Comparison of ENCODE assay signal across 14 cellular contexts in the genomic region with DNA sequence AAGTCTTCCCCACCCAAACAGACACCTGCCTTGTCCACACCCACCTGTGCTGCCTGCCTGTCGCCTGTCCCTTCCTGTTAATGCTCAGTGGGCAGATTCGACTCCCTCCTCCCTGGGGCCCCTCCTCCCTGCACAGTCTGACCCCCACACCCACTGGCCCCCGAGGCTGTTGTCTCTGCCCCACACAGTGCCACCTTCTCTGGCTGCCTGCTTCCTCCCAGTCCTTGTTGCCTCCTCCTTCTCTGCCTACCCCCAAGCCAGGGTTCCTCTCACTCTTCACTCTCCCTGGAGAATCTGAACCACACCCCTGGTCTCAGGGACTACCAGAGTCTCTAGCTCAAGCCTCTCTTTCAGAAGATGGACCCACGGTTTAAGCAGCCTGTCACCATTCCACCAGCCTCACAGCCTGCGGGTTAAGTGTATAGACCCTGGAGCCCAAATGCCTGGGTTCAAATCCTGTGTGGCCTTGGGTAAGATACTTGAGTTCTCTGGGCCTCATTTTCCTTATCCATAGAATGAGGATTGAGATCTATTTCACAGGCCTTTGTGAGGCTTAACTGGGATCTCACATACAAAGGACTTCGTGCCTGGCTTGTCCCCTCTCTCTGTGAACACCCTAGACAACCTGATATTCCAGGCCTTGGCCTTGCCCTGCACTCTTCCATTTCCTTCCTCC. TPM values are rescaled to one million over a fixed set of nuclear protein-coding genes. Genes with fewer than 3 reads are reported as not detected.
DNase-seq lines count a peak whose midpoint lies in the region; ATAC-seq, FAIRE-seq and TF ChIP-seq lines count a peak whose summit lies in the region.
"Had no signal": no experiment of that assay in that cellular context is flagged by ENCODE, and none has a peak within 500 bp of the region (broad histone marks: within the 10 kb centered on the region; RNA-seq: fewer than 3 reads in every experiment).

No MANE protein-coding gene starts in this region.

- TF ChIP-seq CTCF in WTC11 (IDR thresholded peaks at IDR 0.05) (no peak), spleen (IDR thresholded peaks at IDR 0.05 in 8 of 11, conservative IDR thresholded peaks at IDR 0.05 in 3 of 11) (no peak), GM20000 (IDR thresholded peaks at IDR 0.05; ENCODE audit: extremely low read depth, missing control alignments) (no peak)

- H3K4me3 Mint-ChIP-seq in WTC11: no peak overlapping the region
- H3K4me3 Mint-ChIP-seq: T-helper 17 cell had no signal

- H3K9me3 ChIP-seq in BLaER1 treated with 17β-estradiol and CSF1 and Interleukin-3, amounts not matched to agents 10 nM and 100 nM (replicated peaks in 1 of 11): no peaks in the 10 kb centered on the region
- H3K9me3 ChIP-seq in iPS-15b (ENCODE audit: control insufficient read depth, insufficient read depth, low read length) (no peaks in the 10 kb centered on the region), spleen (no peaks in the 10 kb centered on the region)
- H3K9me3 ChIP-seq: adrenal gland had no signal

- intact Hi-C loops in spleen (cut with DNase I; ENCODE audit: low total_unique reads): loop anchor here (10.0 kb wide), 1 partner anchor 60 kb away; no protein-coding TSS in a partner anchor

- H3K4me1 ChIP-seq in BLaER1 treated with 17β-estradiol and CSF1 and Interleukin-3, amounts not matched to agents 10 nM and 100 nM: peaks cover 57 to 79% (median 74%) of the 10 kb centered on the region in 10 experiments
- H3K4me1 ChIP-seq in iPS-15b (ENCODE audit: control insufficient read depth, insufficient read depth, low read length): peaks cover 21% of the 10 kb centered on the region
- H3K4me1 ChIP-seq in spleen: peaks cover 16 to 84% (median 62%) of the 10 kb centered on the region in 6 donors

- H3K4me1 Mint-ChIP-seq in WTC11: peaks cover 64% of the 10 kb centered on the region

- no peak for ATAC-seq in WTC11
- ATAC-seq in GM19452 (IDR thresholded peaks at IDR 0.05; ENCODE audit: unreplicated experiment): no peak

- peak overlapping the region; percentile 92 to 100 (median 98) for H3K4me2 ChIP-seq in BLaER1 treated with 17β-estradiol and CSF1 and Interleukin-3, amounts not matched to agents 10 nM and 100 nM

- DNase-seq in WTC11 (ENCODE audit: low spot score) (no peak), spleen (no peak), GM12892 (ENCODE audit: insufficient read length) (no peak), DMS 273 (lab: John Stamatoyannopoulos, UW; ENCODE audit: unreplicated experiment) (no peak), GM20000 (ENCODE audit: low spot score) (no peak)
- DNase-seq: SIG-M5 had no signal

- FAIRE-seq in GM12892 (lab: Jason Lieb, UNC): no peak
- FAIRE-seq: urothelium cell line had no signal

- H3K9me3 Mint-ChIP-seq in WTC11: no peaks in the 10 kb centered on the region
- H3K9me3 Mint-ChIP-seq: activated T-helper 2 cell treated with anti-CD3 and anti-CD28 coated beads, Interferon-gamma antibody, Interleukin-2, Interleukin-4, amounts not matched to agents 10 μg/mL and 5 μg/mL and 100 μg/mL, durations not matched to agents 14 hours and 24 hours and 36 hours had no signal

- CTCF ChIA-PET in WTC11 (lab: Charles Lee): interaction anchor here (0.6 to 6.2 kb wide), 44 partner anchors 7 to 280 kb away, joined by 3 to 70 read pairs (median 4); partner anchors contain the start of gene MLLT6

- H3K27me3 Mint-ChIP-seq in WTC11 (ENCODE audit: low read depth): peaks cover 29% of the 10 kb centered on the region

- H3K4me3 ChIP-seq in BLaER1 treated with 17β-estradiol and CSF1 and Interleukin-3, amounts not matched to agents 10 nM and 100 nM: peak overlapping the region in 3 of 10 experiments; percentile 11 to 21 (median 20); a peak in 1 of 20 replicates
- H3K4me3 ChIP-seq in iPS-15b (ENCODE audit: low read depth, low read length) (no peak overlapping the region), spleen (no peak overlapping the region)
- H3K4me3 ChIP-seq: adrenal gland, skin epidermis had no signal

- no peaks in the 10 kb centered on the region for H3K36me3 ChIP-seq in BLaER1 treated with 17β-estradiol and CSF1 and Interleukin-3, amounts not matched to agents 10 nM and 100 nM
- H3K36me3 ChIP-seq in iPS-15b (ENCODE audit: control insufficient read depth, insufficient read depth, low read length) (no peaks in the 10 kb centered on the region), spleen (no peaks in the 10 kb centered on the region)
- H3K36me3 ChIP-seq: adrenal gland had no signal

- peak overlapping the region in 8 of 11 experiments; percentile 19 to 49 (median 32); a peak in 9 of 22 replicates for H3K9ac ChIP-seq in BLaER1 treated with 17β-estradiol and CSF1 and Interleukin-3, amounts not matched to agents 10 nM and 100 nM
- peak overlapping the region; percentile 37 for H3K9ac ChIP-seq in iPS-15b (ENCODE audit: low read depth, low read length)

- H3K27ac ChIP-seq in BLaER1 treated with 17β-estradiol and CSF1 and Interleukin-3, amounts not matched to agents 10 nM and 100 nM: peak overlapping the region in 5 of 11 experiments; percentile 7 to 55 (median 20); a peak in 6 of 22 replicates
- H3K27ac ChIP-seq in spleen: peak overlapping the region; percentile 39 to 90 (median 86)

- TF ChIP-seq POLR2A in spleen (IDR thresholded peaks at IDR 0.05) (no peak), GM12892 (IDR thresholded peaks at IDR 0.05; ENCODE audit: low read depth, low read length) (no peak)

- H3K27me3 ChIP-seq in BLaER1 treated with 17β-estradiol and CSF1 and Interleukin-3, amounts not matched to agents 10 nM and 100 nM: peaks cover 9 to 21% (median 19%) of the 10 kb centered on the region in 11 experiments
- H3K27me3 ChIP-seq in iPS-15b (ENCODE audit: control insufficient read depth, insufficient read depth, low read length) (peaks cover 11% of the 10 kb centered on the region), spleen (replicated peaks in 1 of 7) (peaks cover 0 to 98% (median 8%) of the 10 kb centered on the region in 7 donors)
- H3K27me3 ChIP-seq: adrenal gland had no signal

- H3K36me3 Mint-ChIP-seq in WTC11: no peaks in the 10 kb centered on the region

- WGBS in spleen, 5 donors: 49 to 64% (median 54%) methylated on average over 6 of the region's 6 CpGs

- H3K27ac Mint-ChIP-seq in WTC11: peak overlapping the region; percentile 10; the same call in 1 of the 2 replicates
- H3K27ac Mint-ChIP-seq: activated T-helper 2 cell treated with anti-CD3 and anti-CD28 coated beads, Interferon-gamma antibody, Interleukin-2, Interleukin-4, amounts not matched to agents 10 μg/mL and 5 μg/mL and 100 μg/mL, durations not matched to agents 14 hours and 24 hours and 36 hours had no signal

- H4K20me1 ChIP-seq in BLaER1 treated with 17β-estradiol and CSF1 and Interleukin-3, amounts not matched to agents 10 nM and 100 nM: peaks cover 0 to 12% (median 7%) of the 10 kb centered on the region in 11 experiments; a peak in 19 of 22 replicates

- POLR2A ChIA-PET in WTC11 (lab: Charles Lee): interaction anchor here (0.8 to 2.1 kb wide), 4 partner anchors 19 to 85 kb away, joined by 3 to 6 read pairs (median 3); no protein-coding TSS in a partner anchor

TF ChIP-seq in WTC11, 78 proteins besides CTCF, POLR2A, EP300 and RAD21:
- no peak for TF ChIP-seq NR3C1 (CRISPR knock-in tag; conservative IDR thresholded peaks at IDR 0.05; ENCODE audit: low read depth)

RNA-seq across cellular contexts. Expression of gene ARHGAP23, which starts 3.8 kb away (rescaled TPM):
- total RNA-seq in WTC11 (2021) (49.1 to 66.0 TPM (median 56.6 TPM) in 3 replicates), spleen (100 to 1,000 TPM in 4 of 7 donors, 10 to 100 TPM in 3; 60.5 to 250 (median 109) TPM)
- polyA plus RNA-seq in spleen: 10 to 100 TPM in 1 of 3 donors, 1 to 10 TPM in 2; 7.5 to 35.4 (median 9.0) TPM
- 4.2 TPM for polyA plus RNA-seq in GM12892 (2012; ENCODE audit: missing spikeins)
